8 cellular contexts compared by ENCODE assay signal in the genomic region with DNA sequence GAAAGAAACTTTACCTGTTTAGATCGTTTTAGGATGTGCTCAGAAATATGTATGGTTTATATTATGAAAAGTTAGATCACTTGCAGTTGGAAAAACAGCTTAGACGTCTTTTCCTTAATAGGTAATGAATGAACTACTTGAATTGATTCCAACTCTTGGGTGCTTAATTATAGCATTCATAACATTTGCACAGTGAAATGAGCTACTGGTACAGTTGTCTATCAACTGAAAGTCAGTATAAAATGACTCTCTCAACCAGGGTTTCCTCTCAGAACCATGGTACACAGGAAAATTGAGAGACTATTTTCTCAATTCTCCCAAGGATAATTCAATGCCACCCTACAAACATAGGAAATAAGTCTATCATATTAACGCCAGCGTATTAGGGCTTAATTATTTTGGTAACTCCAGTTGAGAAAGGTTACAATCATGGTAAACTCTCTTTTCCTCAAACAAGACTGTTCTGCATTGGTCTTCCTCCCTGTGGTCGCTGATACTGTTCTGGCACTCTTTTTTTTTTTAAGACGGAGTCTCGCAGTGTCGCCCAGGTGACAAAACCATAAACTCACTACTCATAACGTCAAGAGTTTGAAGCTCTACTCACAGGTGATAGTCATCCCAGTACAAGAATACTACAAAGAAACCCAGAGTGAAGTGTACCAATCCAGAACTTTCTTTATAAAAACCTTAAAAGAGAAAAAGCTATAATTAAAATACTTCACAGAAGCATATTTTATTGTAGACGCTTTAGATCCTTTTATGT. TPM values are rescaled to one million over a fixed set of nuclear protein-coding genes. Genes with fewer than 3 reads are reported as not detected.
DNase-seq lines count a peak whose midpoint lies in the region; ATAC-seq and TF ChIP-seq lines count a peak whose summit lies in the region.

No MANE protein-coding gene starts in this region.

- no peaks in the 10 kb centered on the region for H3K9me3 ChIP-seq in CD4-positive, alpha-beta T cell (ENCODE audit: control insufficient read depth, low read length)
- H3K9me3 ChIP-seq in SU-DHL-6 (ENCODE audit: insufficient read depth, low read length), result no peaks in the 10 kb centered on the region
- no peaks in the 10 kb centered on the region for H3K9me3 ChIP-seq in iPS-18a (ENCODE audit: control insufficient read depth, low read depth, low read length)
- no peaks in the 10 kb centered on the region for H3K9me3 ChIP-seq in spleen

- H3K4me1 ChIP-seq in iPS-18a (ENCODE audit: control insufficient read depth, low read depth, low read length) (peaks cover 30% of the 10 kb centered on the region), spleen (peaks cover 8 to 37% (median 25%) of the 10 kb centered on the region in 6 donors)

- peak overlapping the region; percentile 61 for H3K4me3 Mint-ChIP-seq in CD4-positive, alpha-beta T cell

- H2AFZ ChIP-seq in SU-DHL-6 (ENCODE audit: low read depth, low read length, severe bottlenecking), result no peak overlapping the region

- POLR2A ChIA-PET in CD4-positive, alpha-beta T cell (lab: Charles Lee), result interaction anchor here (1.2 kb wide), 1 partner anchor 591 kb away, joined by 3 read pairs; a partner anchor contains a TSS

- H3K4me2 ChIP-seq in SU-DHL-6 (ENCODE audit: low read depth, low read length, poor library complexity, severe bottlenecking), result peak overlapping the region; percentile 83

- H3F3A ChIP-seq in SU-DHL-6 (ENCODE audit: insufficient read depth), result peaks cover 30% of the 10 kb centered on the region

- CTCF ChIA-PET in CD4-positive, alpha-beta T cell (lab: Charles Lee), result interaction anchor here (1.5 to 2.4 kb wide), 3 partner anchors 9 to 24 kb away, joined by 3 to 12 read pairs (median 9); a partner anchor contains a TSS

- TF ChIP-seq POLR2A in spleen (IDR thresholded peaks at IDR 0.05), result no peak

- intact Hi-C loops in CD4-positive, alpha-beta T cell (cut with DNase I, micrococcal nuclease), result no loop called here
- intact Hi-C loops in spleen (cut with DNase I; ENCODE audit: low total_unique reads), result no loop called here

- no peak overlapping the region for H3K27ac ChIP-seq in CD4-positive, alpha-beta T cell (ENCODE audit: low read depth, low read length)
- H3K27ac ChIP-seq in SU-DHL-6 (ENCODE audit: low read depth, low read length), result peak overlapping the region; percentile 80
- H3K27ac ChIP-seq in iPS-18a (ENCODE audit: low read length), result no peak overlapping the region
- peak overlapping the region in 1 of 8 donors; percentile 83 for H3K27ac ChIP-seq in spleen
- no peak overlapping the region for H3K27ac ChIP-seq in caudate nucleus (ENCODE audit: low read depth, low read length)

- H3K4me3 ChIP-seq in SU-DHL-6 (ENCODE audit: insufficient read depth, low read length, poor library complexity, severe bottlenecking) (peak overlapping the region; percentile 93), iPS-18a (ENCODE audit: low read length) (peak overlapping the region; percentile 92), spleen (peak overlapping the region in 2 of 8 donors; percentile 64 to 75)

- no peaks in the 10 kb centered on the region for H3K9me2 ChIP-seq in SU-DHL-6 (replicated peaks; ENCODE audit: insufficient read depth, low read length)

- peaks cover 4% of the 10 kb centered on the region for H3K27me3 Mint-ChIP-seq in CD4-positive, alpha-beta T cell

- peak overlapping the region; percentile 11 for H3K27ac Mint-ChIP-seq in CD4-positive, alpha-beta T cell

- H3K79me2 ChIP-seq in SU-DHL-6 (ENCODE audit: insufficient read depth, low read length), result peaks cover 70% of the 10 kb centered on the region

- H3K9me3 Mint-ChIP-seq in CD4-positive, alpha-beta T cell, result no peaks in the 10 kb centered on the region

- WGBS in spleen, 5 donors, result 32 to 38% (median 37%) methylated on average over 10 of the region's 10 CpGs

- H3K36me3 Mint-ChIP-seq in CD4-positive, alpha-beta T cell (ENCODE audit: low read depth), result no peaks in the 10 kb centered on the region

- peak; percentile 30 for ATAC-seq in CD4-positive, alpha-beta T cell (ENCODE audit: poor library complexity)
- peak; percentile 41 for ATAC-seq in GM18519 (IDR thresholded peaks at IDR 0.05; ENCODE audit: low FRiP score, unreplicated experiment)
- ATAC-seq in HG03354 (IDR thresholded peaks at IDR 0.05; ENCODE audit: poor library complexity, severe bottlenecking, unreplicated experiment), result peak; percentile 55

- no peaks in the 10 kb centered on the region for H3K27me3 ChIP-seq in CD4-positive, alpha-beta T cell (ENCODE audit: control insufficient read depth, insufficient read depth, low read length)
- no peaks in the 10 kb centered on the region for H3K27me3 ChIP-seq in SU-DHL-6 (ENCODE audit: low read length)
- H3K27me3 ChIP-seq in iPS-18a (ENCODE audit: control insufficient read depth, insufficient read depth, low read length), result no peaks in the 10 kb centered on the region
- peaks cover 0 to 5% (median 0%) of the 10 kb centered on the region in 7 donors for H3K27me3 ChIP-seq in spleen (replicated peaks in 1 of 7)

- no peak for DNase-seq in CD4-positive, alpha-beta T cell
- DNase-seq in spleen (no peak), NCI-H187 (lab: John Stamatoyannopoulos, UW) (no peak), caudate nucleus (lab: John Stamatoyannopoulos, UW) (no peak)

- peaks cover 24% of the 10 kb centered on the region for H3K4me1 Mint-ChIP-seq in CD4-positive, alpha-beta T cell (ENCODE audit: low read depth)

- H4K20me1 ChIP-seq in SU-DHL-6 (ENCODE audit: low read depth, low read length), result peaks cover 5% of the 10 kb centered on the region

- TF ChIP-seq CTCF in CD4-positive, alpha-beta T cell (IDR thresholded peaks at IDR 0.05), result no peak
- TF ChIP-seq CTCF in SU-DHL-6 (IDR thresholded peaks at IDR 0.05; ENCODE audit: insufficient read depth, low read length, poor library complexity, severe bottlenecking) (no peak), spleen (IDR thresholded peaks at IDR 0.05 in 8 of 11, conservative IDR thresholded peaks at IDR 0.05 in 3 of 11) (no peak)

- peaks cover 30% of the 10 kb centered on the region for H3K36me3 ChIP-seq in SU-DHL-6 (ENCODE audit: low read length)
- peaks cover 2% of the 10 kb centered on the region for H3K36me3 ChIP-seq in iPS-18a (ENCODE audit: control insufficient read depth, low read depth, low read length)
- H3K36me3 ChIP-seq in spleen, result peaks cover 0 to 6% (median 0%) of the 10 kb centered on the region in 6 donors

- H3K9ac ChIP-seq in SU-DHL-6 (ENCODE audit: low read length), result peak overlapping the region; percentile 88
- H3K9ac ChIP-seq in iPS-18a (ENCODE audit: low read length), result peak overlapping the region; percentile 94

RNA-seq across cellular contexts. Expression of a gene that starts 2.0 kb away (rescaled TPM):
- total RNA-seq in CD4-positive, alpha-beta T cell, result 1 to 10 TPM in 1 of 2 experiments, under 1 TPM in 1; 0.33 to 1.1 TPM
- total RNA-seq in spleen, result 10 to 100 TPM in 2 of 7 donors, 1 to 10 TPM in 5; 1.7 to 14.9 (median 5.1) TPM
- polyA plus RNA-seq in spleen, result 1 to 10 TPM in 2 of 3 donors, under 1 TPM in 1; 0.91 to 2.1 (median 1.4) TPM
